ENCODE assay signal across 18 cellular contexts in genomic region chr15:46714959-46715358, GRCh38.
DNase-seq lines count a peak whose midpoint lies in the region; FAIRE-seq and TF ChIP-seq lines count a peak whose summit lies in the region.
"Had no signal": no experiment of that assay in that cellular context is flagged by ENCODE, and none has a peak within 500 bp of the region (broad histone marks: within the 10 kb centered on the region; RNA-seq: fewer than 3 reads in every experiment).

No MANE protein-coding gene starts in this region.

- H3K9me2 ChIP-seq in MM.1S (replicated peaks; ENCODE audit: insufficient read depth, low read length) = no peaks in the 10 kb centered on the region

- H3K4me2 ChIP-seq in MM.1S (ENCODE audit: low read depth, low read length) = peak overlapping the region; percentile 15

- H3K9ac ChIP-seq in MM.1S (ENCODE audit: low read length) (peak overlapping the region; percentile 29; the same call in 1 of the 2 replicates), kidney (ENCODE audit: low read length in 2 of 2) (no peak overlapping the region)

- no peak overlapping the region for H3K4me3 ChIP-seq in MM.1S (ENCODE audit: low read length)
- no peak overlapping the region for H3K4me3 ChIP-seq in kidney (ENCODE audit: low read length in 2 of 2)
- H3K4me3 ChIP-seq: GM12878, Peyer's patch, SJCRH30 had no signal

- H3K9me3 ChIP-seq in MM.1S (replicated peaks; ENCODE audit: insufficient read depth, low read length) = no peaks in the 10 kb centered on the region
- no peaks in the 10 kb centered on the region for H3K9me3 ChIP-seq in kidney (ENCODE audit: control insufficient read depth in 1 of 2, low read length in 2 of 2)
- H3K9me3 ChIP-seq: Peyer's patch, SJCRH30 had no signal

- H4K20me1 ChIP-seq in MM.1S (ENCODE audit: insufficient read depth, low read length) = no peaks in the 10 kb centered on the region

- intact Hi-C loops in kidney (cut with DNase I) = no loop called here

- no peak for FAIRE-seq in kidney (lab: Jason Lieb, UNC)
- FAIRE-seq: GM12878 had no signal

- H2AFZ ChIP-seq in MM.1S (ENCODE audit: low read length) = peak overlapping the region; percentile 12; the same call in 1 of the 2 replicates

- no peak for TF ChIP-seq CTCF in MM.1S (IDR thresholded peaks at IDR 0.05; ENCODE audit: low read length)
- no peak for TF ChIP-seq CTCF in kidney (IDR thresholded peaks at IDR 0.05; ENCODE audit: borderline replicate concordance, extremely low read depth, insufficient read depth)

- H3K27ac ChIP-seq in MM.1S (ENCODE audit: low read length) (peak overlapping the region; percentile 81), kidney (ENCODE audit: low read depth in 2 of 2, low read length in 2 of 2) (no peak overlapping the region)
- H3K27ac ChIP-seq: Peyer's patch, SJCRH30 had no signal

- H3K36me3 ChIP-seq in MM.1S (replicated peaks; ENCODE audit: insufficient read depth, low read length) (no peaks in the 10 kb centered on the region), kidney (ENCODE audit: control insufficient read depth in 1 of 2, insufficient read depth in 2 of 2, low read length in 2 of 2) (no peaks in the 10 kb centered on the region)
- H3K36me3 ChIP-seq: Peyer's patch, SJCRH30 had no signal

- H3K4me1 ChIP-seq in MM.1S (ENCODE audit: low read length) = peaks cover 52% of the 10 kb centered on the region
- no peaks in the 10 kb centered on the region for H3K4me1 ChIP-seq in kidney (ENCODE audit: control insufficient read depth in 1 of 2, insufficient read depth in 1 of 2, low read depth in 1 of 2, low read length in 2 of 2)
- H3K4me1 ChIP-seq: Peyer's patch, SJCRH30 had no signal

- H3F3A ChIP-seq in MM.1S (ENCODE audit: insufficient read depth, low read length) = peaks cover 27% of the 10 kb centered on the region

- DNase-seq in NCI-H2107 treated with DMSO at 0.1 percent for 48 hours (lab: John Stamatoyannopoulos, UW; ENCODE audit: unreplicated experiment) (peak; percentile 28), NCI-H2107 (lab: John Stamatoyannopoulos, UW) (no peak), MM.1S (peak; percentile 90), NCI-H146 (lab: John Stamatoyannopoulos, UW) (peak; percentile 63), RPMI8226 (peak; percentile 96), kidney (no peak), NCI-H446 treated with DMSO at 0.1 percent for 48 hours (lab: John Stamatoyannopoulos, UW) (no peak)
- DNase-seq in activated CD4-positive, alpha-beta T cell treated with anti-CD3 and anti-CD28 coated beads, Interleukin-2, amount 50 U/mL, for 1 hour = no peak
- DNase-seq: CD4-positive, CD25-positive, alpha-beta regulatory T cell; DND-41; Kasumi-1; NCI-H2029 treated with DMSO at 0.1 percent for 48 hours; NCI-H446; NCI-H526 treated with DMSO at 0.1 percent for 48 hours; Peyer's patch; SJCRH30; T-cell had no signal

- no peaks in the 10 kb centered on the region for H3K27me3 ChIP-seq in MM.1S (replicated peaks; ENCODE audit: insufficient read depth, low read length)
- H3K27me3 ChIP-seq: Peyer's patch had no signal

- H3K79me2 ChIP-seq in MM.1S (ENCODE audit: low read length) = no peaks in the 10 kb centered on the region

Comparison
In these comparisons a context has a peak if more than half of its experiments do, and no peak if none do; other contexts are left out.
1. DNase-seq: peak in NCI-H2107 treated with DMSO at 0.1 percent for 48 hours (single experiment), MM.1S (single experiment), NCI-H146 (single experiment) and RPMI8226 (single experiment); none in NCI-H2107 (single experiment), activated CD4-positive, alpha-beta T cell treated with anti-CD3 and anti-CD28 coated beads, Interleukin-2, amount 50 U/mL, for 1 hour (single experiment), kidney (single experiment) and NCI-H446 treated with DMSO at 0.1 percent for 48 hours (single experiment).